In genomic region chr19:55082023-55082851, GRCh38 we compare ENCODE assay signal across 8 cellular contexts. TPM values are rescaled to one million over a fixed set of nuclear protein-coding genes. Genes with fewer than 3 reads are reported as not detected.
DNase-seq lines count a peak whose midpoint lies in the region; ATAC-seq, FAIRE-seq and TF ChIP-seq lines count a peak whose summit lies in the region.

No MANE protein-coding gene starts in this region.

- H3K79me2 ChIP-seq in OCI-LY7 (ENCODE audit: insufficient read depth, low read depth, low read length), result no peaks in the 10 kb centered on the region

- no peak for TF ChIP-seq POLR2A in adrenal gland (IDR thresholded peaks at IDR 0.05)
- TF ChIP-seq POLR2A in GM12892 (IDR thresholded peaks at IDR 0.05; ENCODE audit: low read depth, low read length), result no peak

- no TSS peak for BruUV-seq in OCI-LY7 (replicated peaks; lab: Mats Ljungman, UMichigan)

- no peak for TF ChIP-seq CTCF in OCI-LY7 (conservative IDR thresholded peaks at IDR 0.05; ENCODE audit: low read length)
- no peak for TF ChIP-seq CTCF in adrenal gland (IDR thresholded peaks at IDR 0.05)
- TF ChIP-seq CTCF in kidney epithelial cell (IDR thresholded peaks at IDR 0.05; ENCODE audit: insufficient read depth, low read length, poor library complexity, severe bottlenecking), result no peak
- TF ChIP-seq CTCF in upper lobe of right lung (IDR thresholded peaks at IDR 0.05), result no peak

- H3K27me3 ChIP-seq in adrenal gland, result peaks cover 48% of the 10 kb centered on the region
- peaks cover 47% of the 10 kb centered on the region for H3K27me3 ChIP-seq in kidney epithelial cell (ENCODE audit: control insufficient read depth, insufficient read depth, low read length)
- H3K27me3 ChIP-seq in upper lobe of right lung, result peaks cover 43% of the 10 kb centered on the region

- DNase-seq in GDM1 (lab: John Stamatoyannopoulos, UW) (peak; percentile 94), OCI-LY7 (ENCODE audit: low spot score) (peak; percentile 79), adrenal gland (peak in 5 of 7 donors; percentile 45 to 66 (median 50)), kidney epithelial cell (ENCODE audit: low read depth) (no peak), upper lobe of right lung (no peak), GM12892 (ENCODE audit: insufficient read length) (no peak), NCI-H2029 (lab: John Stamatoyannopoulos, UW) (no peak), A172 (ENCODE audit: low spot score) (no peak)

- intact Hi-C loops in OCI-LY7 (cut with micrococcal nuclease; ENCODE audit: unreplicated experiment), result no loop called here
- intact Hi-C loops in adrenal gland (cut with DNase I), result no loop called here
- intact Hi-C loops in upper lobe of right lung (cut with DNase I), result no loop called here

- no peaks in the 10 kb centered on the region for H3K9me3 ChIP-seq in OCI-LY7 (ENCODE audit: low read length)
- no peaks in the 10 kb centered on the region for H3K9me3 ChIP-seq in adrenal gland (replicated peaks in 1 of 3)
- H3K9me3 ChIP-seq in upper lobe of right lung, result no peaks in the 10 kb centered on the region

- CTCF ChIA-PET in OCI-LY7 (lab: Charles Lee; ENCODE audit: unreplicated experiment), result no interaction called here

- H4K20me1 ChIP-seq in OCI-LY7 (ENCODE audit: insufficient read depth, low read length), result no peaks in the 10 kb centered on the region

- FAIRE-seq in GM12892 (lab: Jason Lieb, UNC), result no peak

- WGBS in adrenal gland, 4 donors, result 4 to 12% (median 5%) methylated on average over 20 to 64 of the region's 64 CpGs

- no peaks in the 10 kb centered on the region for H3K9me2 ChIP-seq in OCI-LY7 (ENCODE audit: insufficient read depth, low read length)

- H3K4me3 ChIP-seq in OCI-LY7 (ENCODE audit: low read depth, low read length, poor library complexity, severe bottlenecking), result peak overlapping the region; percentile 32
- H3K4me3 ChIP-seq in adrenal gland, result peak overlapping the region in 1 of 4 donors; percentile 58
- peak overlapping the region; percentile 14 for H3K4me3 ChIP-seq in kidney epithelial cell (ENCODE audit: low read depth, low read length)
- peak overlapping the region; percentile 61 for H3K4me3 ChIP-seq in upper lobe of right lung

- POLR2A ChIA-PET in OCI-LY7 (lab: Charles Lee), result interaction anchor here (0.6 kb wide), 1 partner anchor 703 kb away, joined by 3 read pairs; no protein-coding TSS in a partner anchor

- H3K4me2 ChIP-seq in OCI-LY7 (ENCODE audit: low read length), result peak overlapping the region; percentile 89

- ATAC-seq in upper lobe of right lung, result no peak

- peaks cover 20% of the 10 kb centered on the region for H3K4me1 ChIP-seq in OCI-LY7 (ENCODE audit: insufficient read depth, low read length, poor library complexity, severe bottlenecking)
- peaks cover 13 to 30% of the 10 kb centered on the region in 2 donors for H3K4me1 ChIP-seq in adrenal gland (replicated peaks in 1 of 2)
- peaks cover 27% of the 10 kb centered on the region for H3K4me1 ChIP-seq in upper lobe of right lung

- H3K36me3 ChIP-seq in OCI-LY7 (ENCODE audit: insufficient read depth, low read length), result peaks cover 6% of the 10 kb centered on the region
- no peaks in the 10 kb centered on the region for H3K36me3 ChIP-seq in adrenal gland (replicated peaks in 1 of 2)
- no peaks in the 10 kb centered on the region for H3K36me3 ChIP-seq in kidney epithelial cell (ENCODE audit: control insufficient read depth, insufficient read depth, low read length)
- no peaks in the 10 kb centered on the region for H3K36me3 ChIP-seq in upper lobe of right lung

- H2AFZ ChIP-seq in OCI-LY7 (ENCODE audit: low read length), result no peak overlapping the region

- H3K27ac ChIP-seq in OCI-LY7 (ENCODE audit: low read depth, low read length, poor library complexity, severe bottlenecking) (no peak overlapping the region), adrenal gland (no peak overlapping the region), upper lobe of right lung (no peak overlapping the region)

RNA-seq across cellular contexts. Expression of gene EPS8L1, which starts 6.6 kb away (rescaled TPM):
- total RNA-seq in OCI-LY7 (2014; rRNA removed; shearing (Covaris generic)), result 3.5 and 11.1 TPM in 2 replicates
- total RNA-seq in OCI-LY7 (2022) (10.6 and 12.5 TPM in 2 replicates), adrenal gland (1 to 10 TPM in 5 of 8 donors, under 1 TPM in 2, not detected in 1; 0.60 to 4.4 (median 2.1) TPM), kidney epithelial cell (30.5 and 33.8 TPM in 2 replicates), upper lobe of right lung (35.6 TPM)
- polyA plus RNA-seq in adrenal gland, result 1 to 10 TPM in 2 of 3 donors, not detected in 1; 3.6 to 8.0 TPM
- polyA plus RNA-seq in GM12892 (2012; ENCODE audit: missing spikeins), result 0.64 TPM
- 4.0 and 9.8 TPM in 2 replicates for total RNA-seq in A172 (2014; rRNA removed; shearing (Covaris generic))

RNA-seq across cellular contexts. Expression of gene RDH13, which starts 19.3 kb away (rescaled TPM):
- total RNA-seq in OCI-LY7 (2014; rRNA removed; shearing (Covaris generic)), result 23.1 and 29.5 TPM in 2 replicates
- total RNA-seq in OCI-LY7 (2022) (17.8 and 19.5 TPM in 2 replicates), adrenal gland (10 to 100 TPM in 5 of 8 donors, 1 to 10 TPM in 3; 6.8 to 27.9 (median 10.6) TPM), kidney epithelial cell (16.6 and 23.4 TPM in 2 replicates), upper lobe of right lung (30.0 TPM)
- polyA plus RNA-seq in adrenal gland, result 1 to 10 TPM; 7.2 to 8.5 (median 7.9) TPM
- polyA plus RNA-seq in GM12892 (2012; ENCODE audit: missing spikeins), result 6.9 TPM
- total RNA-seq in A172 (2014; rRNA removed; shearing (Covaris generic)), result 10.0 and 11.2 TPM in 2 replicates

RNA-seq across cellular contexts. Expression of gene PPP1R12C, which starts 35.2 kb away (rescaled TPM):
- total RNA-seq in OCI-LY7 (2014; rRNA removed; shearing (Covaris generic)), result 194 and 211 TPM in 2 replicates
- total RNA-seq in OCI-LY7 (2022) (177 and 186 TPM in 2 replicates), adrenal gland (100 to 1,000 TPM in 1 of 8 donors, 10 to 100 TPM in 7; 52.3 to 113 (median 76.2) TPM), kidney epithelial cell (62.9 and 94.8 TPM in 2 replicates), upper lobe of right lung (120 TPM)
- polyA plus RNA-seq in adrenal gland, result 100 to 1,000 TPM in 2 of 3 donors, 10 to 100 TPM in 1; 22.1 to 251 (median 220) TPM
- 30.1 TPM for polyA plus RNA-seq in GM12892 (2012; ENCODE audit: missing spikeins)
- total RNA-seq in A172 (2014; rRNA removed; shearing (Covaris generic)), result 85.7 and 87.4 TPM in 2 replicates

RNA-seq across cellular contexts. Expression of gene GP6, which starts 44.2 kb away (rescaled TPM):
- total RNA-seq in OCI-LY7 (2014; rRNA removed; shearing (Covaris generic)), result 0.25 and 0.44 TPM in 2 replicates
- 0.36 and 1.9 TPM in 2 replicates for total RNA-seq in OCI-LY7 (2022)
- total RNA-seq in adrenal gland, result under 1 TPM in 1 of 8 donors, not detected in 7; 0.11 TPM
- under 1 TPM in 1 of 3 donors, not detected in 2; 0.07 TPM for polyA plus RNA-seq in adrenal gland
- 0.33 TPM in 1 of 2 replicates, not detected in the other for total RNA-seq in kidney epithelial cell
- total RNA-seq in upper lobe of right lung, result 0.32 TPM
- 1.3 TPM for polyA plus RNA-seq in GM12892 (2012; ENCODE audit: missing spikeins)
- total RNA-seq in A172 (2014; rRNA removed; shearing (Covaris generic)), result 0.07 and 0.48 TPM in 2 replicates

Comparison
In these comparisons a context has a peak if more than half of its experiments do, and no peak if none do; other contexts are left out.
1. DNase-seq: peak in GDM1 (single experiment), OCI-LY7 (single experiment) and adrenal gland (5 of 7); none in kidney epithelial cell (single experiment), upper lobe of right lung (single experiment), GM12892 (single experiment), NCI-H2029 (single experiment) and A172 (single experiment).